7 cellular contexts compared by ENCODE assay signal in the genomic region with DNA sequence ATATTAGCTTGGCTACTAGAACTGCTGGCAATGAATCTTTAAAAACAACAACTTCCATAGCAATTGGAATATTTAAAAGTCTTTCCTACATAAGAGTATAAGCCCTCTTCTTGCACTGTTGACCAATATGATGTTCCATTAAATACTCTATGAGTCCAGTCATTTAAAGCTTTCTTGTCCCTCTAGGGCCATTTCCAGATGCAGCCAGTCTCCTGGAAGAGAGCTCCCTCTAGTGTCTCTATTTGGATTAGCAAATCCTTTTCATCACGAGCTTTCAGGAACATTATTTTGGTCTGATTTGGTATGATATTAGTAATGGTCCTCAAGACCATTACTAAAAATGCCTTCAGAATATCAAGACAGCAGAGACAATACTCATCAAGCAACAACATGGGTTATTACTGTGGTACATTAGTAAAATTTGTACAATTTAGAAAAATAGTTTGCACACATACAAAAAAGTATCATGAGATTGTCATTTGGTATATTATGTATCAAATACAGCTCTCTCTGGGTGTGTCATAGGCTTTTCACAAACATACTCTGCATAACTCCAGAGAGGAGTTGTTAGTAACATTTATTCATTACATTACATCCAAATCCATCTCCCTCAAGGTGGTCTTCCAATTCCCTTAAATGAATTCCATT.
A peak's percentile ranks its signal among the peaks of the same experiment; 100 is the strongest.
DNase-seq lines count a peak whose midpoint lies in the region; ATAC-seq and TF ChIP-seq lines count a peak whose summit lies in the region.

No MANE protein-coding gene starts in this region.

- peak; percentile 14 for DNase-seq in ELF-1 (ENCODE audit: low read depth, low spot score)
- peak; percentile 48 for DNase-seq in HFFc6
- DNase-seq in RWPE2 (ENCODE audit: low spot score): no peak
- peak; percentile 70 for DNase-seq in fibroblast of villous mesenchyme (ENCODE audit: low read depth)
- DNase-seq in renal cortical epithelial cell (ENCODE audit: low read depth): peak; percentile 52

- no peaks in the 10 kb centered on the region for H3K27me3 ChIP-seq in RWPE2 (ENCODE audit: insufficient read depth, poor library complexity, severe bottlenecking)

- no peaks in the 10 kb centered on the region for H3K27me3 Mint-ChIP-seq in HFFc6 (ENCODE audit: insufficient read depth)

- no peaks in the 10 kb centered on the region for H3K9me3 Mint-ChIP-seq in HFFc6

- H3K4me1 Mint-ChIP-seq in HFFc6 (ENCODE audit: low read depth): peaks cover 54% of the 10 kb centered on the region

- H3K9me3 ChIP-seq in RWPE2 (ENCODE audit: severe bottlenecking): no peaks in the 10 kb centered on the region

- ATAC-seq in RWPE2 (ENCODE audit: low read depth): 0 out of 3 replicates have a peak, but pooled peaks have one; percentile 17
- no peak for ATAC-seq in HG03159 (IDR thresholded peaks at IDR 0.05; ENCODE audit: unreplicated experiment)
- ATAC-seq in GM19397 (IDR thresholded peaks at IDR 0.05; ENCODE audit: unreplicated experiment): no peak

- H3K27ac Mint-ChIP-seq in HFFc6: no peak overlapping the region

- peaks cover 7% of the 10 kb centered on the region for H3K4me1 ChIP-seq in RWPE2 (ENCODE audit: insufficient read depth, poor library complexity, severe bottlenecking)

- H3K4me3 ChIP-seq in RWPE2 (ENCODE audit: severe bottlenecking) (no peak overlapping the region), fibroblast of villous mesenchyme (ENCODE audit: low read depth, low read length) (no peak overlapping the region)

- peaks cover 11% of the 10 kb centered on the region for H3K36me3 Mint-ChIP-seq in HFFc6 (ENCODE audit: low read depth)

- no peaks in the 10 kb centered on the region; the same call in 1 of the 2 replicates for H3K36me3 ChIP-seq in RWPE2 (ENCODE audit: low read depth)

- H3K4me3 Mint-ChIP-seq in HFFc6: no peak overlapping the region

- TF ChIP-seq CTCF in HFFc6 (IDR thresholded peaks at IDR 0.05) (peak; percentile 93), RWPE2 (IDR thresholded peaks at IDR 0.05; ENCODE audit: poor library complexity, severe bottlenecking) (peak; percentile 99), fibroblast of villous mesenchyme (IDR thresholded peaks at IDR 0.05; ENCODE audit: insufficient read depth, low read depth, low read length) (peak; percentile 82)

- H3K27ac ChIP-seq in RWPE2 (ENCODE audit: poor library complexity, severe bottlenecking): no peak overlapping the region
